In the genomic region with DNA sequence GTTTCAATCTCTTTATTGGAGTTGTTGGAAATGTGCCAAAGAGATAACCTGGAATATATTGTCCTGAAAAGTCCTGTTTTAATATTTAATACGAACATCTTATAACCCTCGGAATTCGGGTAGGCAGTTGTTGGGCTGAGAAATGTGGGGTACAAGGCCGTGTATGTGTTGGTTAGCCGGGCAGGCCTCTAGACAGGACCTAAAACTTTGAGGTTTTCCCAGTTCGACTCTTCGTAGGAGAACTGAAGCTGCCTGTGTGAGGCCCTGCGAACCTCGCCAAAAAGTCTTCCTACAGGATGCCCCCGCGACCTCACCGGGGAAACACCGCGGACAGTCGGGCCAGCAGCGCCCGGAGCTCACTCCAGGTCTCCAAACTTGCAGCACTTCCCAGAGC, we compare ENCODE assay signal across 7 cellular contexts. TPM values are rescaled to one million over a fixed set of nuclear protein-coding genes. Genes with fewer than 3 reads are reported as not detected.
DNase-seq lines count a peak whose midpoint lies in the region; ATAC-seq, FAIRE-seq and TF ChIP-seq lines count a peak whose summit lies in the region.

No MANE protein-coding gene starts in this region.

- no peak overlapping the region for H2AK5ac ChIP-seq in H1 (ENCODE audit: low read depth, low read length)

- H2BK15ac ChIP-seq in H1 (ENCODE audit: low read length), result no peak overlapping the region

- no peak overlapping the region for H3K4ac ChIP-seq in H1 (replicated peaks; ENCODE audit: insufficient read length, low read depth, low read length)

- DNase-seq in MG63, result no peak
- DNase-seq in H1 (ENCODE audit: low read depth in 1 of 2, low spot score in 2 of 2), result no peak
- DNase-seq in pancreas, result no peak
- no peak for DNase-seq in GM03348 (ENCODE audit: low spot score)
- DNase-seq in activated CD4-positive, alpha-beta T cell treated with anti-CD3 and anti-CD28 coated beads for 1 hour, result no peak
- DNase-seq in effector CD8-positive, alpha-beta T cell (lab: John Stamatoyannopoulos, UW), result no peak

- no peak overlapping the region for H2AFZ ChIP-seq in H1 (ENCODE audit: low read length)

- 0 out of 7 replicates have a peak overlapping the region, but pooled peaks of 1 of the 4 experiments have one; percentile 12 for H3K9ac ChIP-seq in H1 (replicated peaks in 1 of 4; ENCODE audit: extremely low read depth in 1 of 4, low read depth in 3 of 4, low read length in 3 of 4)

- no peak overlapping the region for H2BK120ac ChIP-seq in H1 (replicated peaks; ENCODE audit: low read depth, low read length)

- peak overlapping the region; percentile 64 for H3K4me3 ChIP-seq in MG63
- H3K4me3 ChIP-seq in H1 (ENCODE audit: extremely low read depth in 1 of 4, insufficient read depth in 2 of 4, low read depth in 3 of 4, low read length in 4 of 4), result peak overlapping the region; percentile 26 to 64 (median 50)
- peak overlapping the region; percentile 37 to 57 (median 44) for H3K4me3 ChIP-seq in pancreas

- ATAC-seq in GM19455 (IDR thresholded peaks at IDR 0.05; ENCODE audit: unreplicated experiment) (peak; percentile 8), pancreas (no peak)

- TF ChIP-seq EP300 in H1 (IDR thresholded peaks at IDR 0.05; ENCODE audit: borderline replicate concordance in 1 of 2, low read depth in 2 of 2, low read length in 2 of 2), result no peak

- no peaks in the 10 kb centered on the region for H3K36me3 ChIP-seq in MG63
- H3K36me3 ChIP-seq in H1 (ENCODE audit: control insufficient read depth in 2 of 4, insufficient read depth in 4 of 4, low read length in 3 of 4), result no peaks in the 10 kb centered on the region
- no peaks in the 10 kb centered on the region for H3K36me3 ChIP-seq in pancreas

- peak overlapping the region; percentile 70 to 92 for H3K4me2 ChIP-seq in H1 (ENCODE audit: insufficient read depth in 1 of 2, low read depth in 2 of 2, low read length in 2 of 2)

- no peak for TF ChIP-seq POLR2A in H1 (IDR thresholded peaks at IDR 0.05; ENCODE audit: control extremely low read depth in 1 of 2, low read depth in 2 of 2, low read length in 2 of 2)

- H3K79me2 ChIP-seq in H1 (ENCODE audit: control insufficient read depth in 1 of 2, insufficient read depth in 2 of 2, low read length in 2 of 2), result peaks cover 0 to 59% of the 10 kb centered on the region in 2 experiments; a peak in 3 of 4 replicates

- FAIRE-seq in H1 (lab: Jason Lieb, UNC) (no peak), pancreas (lab: Jason Lieb, UNC) (no peak)

- TF ChIP-seq CTCF in H1 (IDR thresholded peaks at IDR 0.05; ENCODE audit: control extremely low read depth in 1 of 3, insufficient read depth in 1 of 3, low read depth in 1 of 3, low read length in 3 of 3), result no peak
- no peak for TF ChIP-seq CTCF in pancreas (IDR thresholded peaks at IDR 0.05)

- H2BK5ac ChIP-seq in H1 (ENCODE audit: low read depth, low read length), result no peak overlapping the region

- H3K56ac ChIP-seq in H1 (replicated peaks; ENCODE audit: insufficient read length, low read depth, low read length), result no peak overlapping the region

- CTCF ChIA-PET in H1 (lab: Charles Lee; ENCODE audit: partially characterized antibody), result interaction anchor here (0.7 kb wide), 1 partner anchor 12 kb away, joined by 3 read pairs; no protein-coding TSS in a partner anchor

- H3K27ac ChIP-seq in H1 (ENCODE audit: low read depth, low read length) (no peak overlapping the region), pancreas (peak overlapping the region in 2 of 4 donors; percentile 51 to 60)

- no peak overlapping the region for H4K5ac ChIP-seq in H1 (ENCODE audit: insufficient read length, low read depth, low read length)

- H3K4me1 ChIP-seq in H1 (replicated peaks in 1 of 4; ENCODE audit: control insufficient read depth in 3 of 4, insufficient read depth in 4 of 4, low read length in 3 of 4) (peaks cover 8 to 18% (median 16%) of the 10 kb centered on the region in 4 experiments; a peak in 6 of 7 replicates), pancreas (peaks cover 6 to 21% (median 8%) of the 10 kb centered on the region in 3 donors)

- H3K27me3 ChIP-seq in MG63 (no peaks in the 10 kb centered on the region), H1 (replicated peaks in 1 of 4; ENCODE audit: control insufficient read depth in 3 of 4, extremely low read depth in 1 of 4, insufficient read depth in 3 of 4, low read length in 3 of 4) (peaks cover 0 to 7% (median 3%) of the 10 kb centered on the region in 4 experiments; a peak in 3 of 7 replicates), pancreas (no peaks in the 10 kb centered on the region)

- H3K9me3 ChIP-seq in MG63 (no peaks in the 10 kb centered on the region), H1 (ENCODE audit: insufficient read depth in 2 of 2, low read depth in 1 of 2, low read length in 1 of 2) (no peaks in the 10 kb centered on the region), pancreas (no peaks in the 10 kb centered on the region)

- H2BK20ac ChIP-seq in H1 (ENCODE audit: low read length), result no peak overlapping the region

- no peak overlapping the region for H2BK12ac ChIP-seq in H1 (ENCODE audit: low read depth, low read length)

- peaks cover 10% of the 10 kb centered on the region for H3K23me2 ChIP-seq in H1 (ENCODE audit: low read depth, low read length)

- H4K8ac ChIP-seq in H1 (ENCODE audit: extremely low read depth, insufficient read depth, low read length), result no peak overlapping the region; the same call in 1 of the 2 replicates

- intact Hi-C loops in pancreas (cut with DNase I), result no loop called here

- peaks cover 3% of the 10 kb centered on the region; the same call in 1 of the 2 replicates for H3K79me1 ChIP-seq in H1 (ENCODE audit: low read depth, low read length)

- H4K20me1 ChIP-seq in H1 (replicated peaks in 1 of 2; ENCODE audit: control insufficient read depth in 1 of 2, insufficient read depth in 2 of 2, low read length in 2 of 2), result peaks cover 10 to 19% of the 10 kb centered on the region in 2 experiments

- WGBS in H1 (ENCODE audit: extremely low coverage in 1 of 2, insufficient coverage in 1 of 2, insufficient read length in 1 of 2, insufficient replicate concordance in 2 of 2, low coverage in 1 of 2, low lambda C conversion rate in 2 of 2, missing lambda C conversion rate in 1 of 2), 2 experiments, result 14% methylated on average over 17 of the region's 17 CpGs; no CpG with 5 or more reads in 1 of the 2 experiments
- 8 to 9% methylated on average over 17 of the region's 17 CpGs for WGBS in pancreas, 2 donors

- POLR2A ChIA-PET in H1 (lab: Charles Lee; ENCODE audit: partially characterized antibody), result interaction anchor here (0.6 to 1.7 kb wide), 7 partner anchors 9 to 118 kb away, joined by 3 to 12 read pairs (median 4); no protein-coding TSS in a partner anchor

- no peak overlapping the region for H3K18ac ChIP-seq in H1 (ENCODE audit: extremely low read depth, low read length)

- TF ChIP-seq RAD21 in H1 (IDR thresholded peaks at IDR 0.05 in 1 of 2, conservative IDR thresholded peaks at IDR 0.05 in 1 of 2; ENCODE audit: low read depth in 2 of 2, low read length in 2 of 2), result no peak; a peak in 1 of 4 replicates

- H3K23ac ChIP-seq in H1 (ENCODE audit: insufficient read length), result no peak overlapping the region

- H4K91ac ChIP-seq in H1 (replicated peaks; ENCODE audit: insufficient read length, low read length), result no peak overlapping the region

- H3K14ac ChIP-seq in H1 (ENCODE audit: insufficient read length), result no peak overlapping the region

TF ChIP-seq in H1, 55 proteins besides CTCF, POLR2A, EP300 and RAD21:
- TF ChIP-seq SIRT6 (IDR thresholded peaks at IDR 0.05; ENCODE audit: low read length) (no peak), POLR2AphosphoS5 (IDR thresholded peaks at IDR 0.05; ENCODE audit: low read depth, low read length) (0 out of 2 replicates have a peak, but pooled peaks have one; percentile 5)

RNA-seq across cellular contexts. Expression of a gene that starts 0.6 kb away (rescaled TPM):
- total RNA-seq in MG63 (2014; rRNA removed; shearing (Covaris generic); ENCODE audit: low replicate concordance), result 10.1 and 11.5 TPM in 2 replicates
- 135 and 137 TPM in 2 replicates for total RNA-seq in H1 (2021; fragmentation: NEBNext Ultra II Directional; extraction: Animal tissue kit (Norgen Biotek cat#: 25700))
- polyA plus RNA-seq in H1 (2011; rRNA removed) (51.7 and 54.9 TPM in 2 replicates), pancreas (10 to 100 TPM; 24.1 to 29.8 TPM)
- polyA plus RNA-seq in H1 (2011; cell fraction: cytosol; rRNA removed), result 84.5 TPM
- polyA plus RNA-seq in H1 (2011; cell fraction: nucleus; rRNA removed), result 133 TPM
- polyA plus RNA-seq in H1 (2012, experiment 1 of 2), result 82.5 to 111 TPM (median 102 TPM) in 4 replicates
- 16.4 TPM for polyA plus RNA-seq in H1 (2012, experiment 2 of 2)
- polyA plus RNA-seq in H1 (2013, experiment 1 of 2), result 72.8 TPM
- 64.4 TPM for polyA plus RNA-seq in H1 (2013, experiment 2 of 2)
- 71.4 and 91.3 TPM in 2 replicates for polyA minus RNA-seq in H1 (2011; rRNA and poly(A)+ RNA removed)
- 118 TPM for polyA minus RNA-seq in H1 (2011; cell fraction: cytosol; rRNA and poly(A)+ RNA removed)
- 97.5 TPM for polyA minus RNA-seq in H1 (2011; cell fraction: nucleus; rRNA and poly(A)+ RNA removed)
- 10 to 100 TPM; 29.1 to 70.3 (median 33.4) TPM for total RNA-seq in pancreas
